ENCODE assay signal across 8 cellular contexts in genomic region chr20:37627060-37627766, GRCh38.
DNase-seq lines count a peak whose midpoint lies in the region; ATAC-seq lines count a peak whose summit lies in the region.

No MANE protein-coding gene starts in this region.

- DNase-seq in GM19240 (ENCODE audit: insufficient read length, low spot score) (peak; percentile 28), NCI-H460 (ENCODE audit: extremely low read depth, low read depth) (peak; percentile 52), astrocyte of the hippocampus (ENCODE audit: low read depth, low spot score) (peak; percentile 85), left lobe of liver (ENCODE audit: low spot score) (peak; percentile 49), NCI-H1417 (lab: John Stamatoyannopoulos, UW) (no peak), COLO668 (lab: John Stamatoyannopoulos, UW; ENCODE audit: unreplicated experiment) (no peak), ureter (ENCODE audit: low spot score) (no peak)
- DNase-seq in stimulated activated naive CD4-positive, alpha-beta T cell treated with Interleukin-2 at 50 U/mL for 16 hours (lab: John Stamatoyannopoulos, UW), result no peak

- peak; percentile 81 for ATAC-seq in left lobe of liver

Comparison
In these comparisons a context has a peak if more than half of its experiments do, and no peak if none do; other contexts are left out.
1. DNase-seq: peak in GM19240 (single experiment), NCI-H460 (single experiment), astrocyte of the hippocampus (single experiment) and left lobe of liver (single experiment); none in stimulated activated naive CD4-positive, alpha-beta T cell treated with Interleukin-2 at 50 U/mL for 16 hours (single experiment), NCI-H1417 (0 of 3), COLO668 (single experiment) and ureter (single experiment).